30 cellular contexts compared by ENCODE assay signal in genomic region chr22:48855013-48855412, GRCh38.
"Had no signal": no experiment of that assay in that cellular context is flagged by ENCODE, and none has a peak within 500 bp of the region (broad histone marks: within the 10 kb centered on the region; RNA-seq: fewer than 3 reads in every experiment).

No MANE protein-coding gene starts in this region.

- H3K4me3 ChIP-seq: neural progenitor cell, ovary, psoas muscle, skin epidermis, smooth muscle cell, spleen, suprapubic skin, testis, tibial artery, upper lobe of right lung, vagina had no signal

- H3K9me3 Mint-ChIP-seq: natural killer cell treated with Interleukin-12 subunit alpha and Interleukin-12 subunit beta and Interleukin-15 and Interleukin-18, amount 100 ng/mL, for 72 hours; stimulated activated naive CD8-positive, alpha-beta T cell treated with anti-CD3 and anti-CD28 coated beads, Interleukin-15, amount 100 ng/mL, for 72 hours; type B pancreatic cell had no signal

- H3K4me3 Mint-ChIP-seq: natural killer cell treated with Interleukin-12 subunit alpha and Interleukin-12 subunit beta and Interleukin-15 and Interleukin-18, amount 100 ng/mL, for 72 hours; stimulated activated memory B cell treated with anti-CD40 and anti-IgM and Interleukin-4, amounts not matched to agents 10 μg/mL and 1 μg/mL and 100 μg/mL, for 72 hours; stimulated activated naive CD8-positive, alpha-beta T cell treated with anti-CD3 and anti-CD28 coated beads, Interleukin-15, amount 100 ng/mL, for 72 hours; type B pancreatic cell had no signal

- H3K9ac ChIP-seq: neural progenitor cell, parathyroid adenoma had no signal

- H3K79me2 ChIP-seq: parathyroid adenoma had no signal

- H3K9me3 ChIP-seq: ovary, psoas muscle, spleen, suprapubic skin, testis, tibial artery, upper lobe of right lung, vagina had no signal

- ATAC-seq: naive thymus-derived CD8-positive, alpha-beta T cell; natural killer cell treated with Interleukin-12 subunit alpha and Interleukin-12 subunit beta and Interleukin-15 and Interleukin-18, amount 100 ng/mL, for 72 hours; psoas muscle; sciatic nerve; stimulated activated memory B cell treated with anti-CD40 and anti-IgM and Interleukin-4, amounts not matched to agents 10 μg/mL and 1 μg/mL and 100 μg/mL, for 72 hours; stimulated activated naive CD8-positive, alpha-beta T cell treated with anti-CD3 and anti-CD28 coated beads, Interleukin-15, amount 100 ng/mL, for 72 hours; stimulated activated naive CD8-positive, alpha-beta T cell treated with anti-CD3 and anti-CD28 coated beads, Interleukin-15, Interleukin-2, amounts not matched to agents 100 U/mL and 50 U/mL, for 24 hours; upper lobe of right lung had no signal

- H3K36me3 Mint-ChIP-seq: naive B cell; naive thymus-derived CD8-positive, alpha-beta T cell; natural killer cell treated with Interleukin-12 subunit alpha and Interleukin-12 subunit beta and Interleukin-15 and Interleukin-18, amount 100 ng/mL, for 72 hours; stimulated activated memory B cell treated with anti-CD40 and anti-IgM and Interleukin-4, amounts not matched to agents 10 μg/mL and 1 μg/mL and 100 μg/mL, for 72 hours; type B pancreatic cell had no signal

- H3K4me2 ChIP-seq: neural progenitor cell, smooth muscle cell had no signal

- H3K4me1 Mint-ChIP-seq: naive thymus-derived CD8-positive, alpha-beta T cell; neural progenitor cell; stimulated activated memory B cell treated with anti-CD40 and anti-IgM and Interleukin-4, amounts not matched to agents 10 μg/mL and 1 μg/mL and 100 μg/mL, for 72 hours; stimulated activated naive CD8-positive, alpha-beta T cell treated with anti-CD3 and anti-CD28 coated beads, Interleukin-15, amount 100 ng/mL, for 72 hours had no signal

- DNase-seq: naive B cell; naive thymus-derived CD8-positive, alpha-beta T cell; occipital lobe; ovary; psoas muscle; right cardiac atrium; stimulated activated CD4-positive, alpha-beta T cell treated with anti-CD3 and anti-CD28 coated beads, Interleukin-12 subunit alpha, Interleukin-12 subunit beta, amount 100 ng/mL, for 4 hours; stimulated activated CD4-positive, alpha-beta T cell treated with anti-CD3 and anti-CD28 coated beads, Interleukin-1b, Interleukin-23, amount 100 ng/mL, for 48 hours; stimulated activated CD4-positive, alpha-beta T cell treated with anti-CD3 and anti-CD28 coated beads, Interleukin-4, amount 100 ng/mL, for 1 hour; stimulated activated CD4-positive, alpha-beta T cell treated with anti-CD3 and anti-CD28 coated beads, Interleukin-4, amount 100 ng/mL, for 4 hours; stimulated activated CD8-positive, alpha-beta memory T cell treated with anti-CD3 and anti-CD28 coated beads, Interleukin-4, amount 100 ng/mL, for 48 hours; stimulated activated naive CD4-positive, alpha-beta T cell; stimulated activated naive CD8-positive, alpha-beta T cell treated with anti-CD3 and anti-CD28 coated beads, Interleukin-15, amount 100 ng/mL, for 72 hours; stimulated activated naive CD8-positive, alpha-beta T cell treated with anti-CD3 and anti-CD28 coated beads, Interleukin-15, Interleukin-2, amounts not matched to agents 100 U/mL and 50 U/mL, for 24 hours; substantia nigra; testis; tibial artery; upper lobe of right lung had no signal

- H3K27me3 ChIP-seq: neural progenitor cell, ovary, testis, tibial artery, upper lobe of right lung, vagina had no signal

- H3K27ac ChIP-seq: neural progenitor cell, ovary, parathyroid adenoma, psoas muscle, skin epidermis, spleen, suprapubic skin, testis, tibial artery, upper lobe of right lung, vagina had no signal

- H3K27ac Mint-ChIP-seq: naive thymus-derived CD8-positive, alpha-beta T cell; natural killer cell treated with Interleukin-12 subunit alpha and Interleukin-12 subunit beta and Interleukin-15 and Interleukin-18, amount 100 ng/mL, for 72 hours; neural progenitor cell; progenitor cell of endocrine pancreas; stimulated activated memory B cell treated with anti-CD40 and anti-IgM and Interleukin-4, amounts not matched to agents 10 μg/mL and 1 μg/mL and 100 μg/mL, for 72 hours; stimulated activated naive CD8-positive, alpha-beta T cell treated with anti-CD3 and anti-CD28 coated beads, Interleukin-15, amount 100 ng/mL, for 72 hours; type B pancreatic cell had no signal

- H2AFZ ChIP-seq: neural progenitor cell, parathyroid adenoma had no signal

- H3K4me1 ChIP-seq: neural progenitor cell, parathyroid adenoma, psoas muscle, spleen, suprapubic skin, testis, tibial artery, upper lobe of right lung, vagina had no signal

- H3K36me3 ChIP-seq: neural progenitor cell, ovary, spleen, suprapubic skin, tibial artery, upper lobe of right lung, vagina had no signal
